Comparison of ENCODE assay signal across 8 cellular contexts in genomic region chr1:119711356-119711803, GRCh38. TPM values are rescaled to one million over a fixed set of nuclear protein-coding genes. Genes with fewer than 3 reads are reported as not detected.
A peak's percentile ranks its signal among the peaks of the same experiment; 100 is the strongest.
DNase-seq lines count a peak whose midpoint lies in the region; ATAC-seq and TF ChIP-seq lines count a peak whose summit lies in the region.
"Not testable (repeated sequence)": the region's sequence is repeated elsewhere in the genome, so short reads cannot be mapped to it uniquely, and the experiment has no call there.

No MANE protein-coding gene starts in this region.

- H3K9me3 ChIP-seq in left lung; osteoblast (ENCODE audit: low read depth, low read length); testis: not testable (repeated sequence)

- H3K4me1 ChIP-seq in left lung (peaks cover 0 to 22% of the 10 kb centered on the region in 2 donors), osteoblast (ENCODE audit: insufficient read depth, low read length) (peaks cover 19% of the 10 kb centered on the region), testis (peaks cover 33% of the 10 kb centered on the region)

- peak overlapping the region; percentile 99 for H3K4me2 ChIP-seq in osteoblast (ENCODE audit: insufficient read depth, low read length)

- intact Hi-C loops in left lung (cut with DNase I); testis (cut with DNase I; ENCODE audit: low total_unique reads): not testable (repeated sequence)

- peaks cover 27% of the 10 kb centered on the region for H3K79me2 ChIP-seq in osteoblast (ENCODE audit: insufficient read depth, low read length)

- in situ Hi-C loops in astrocyte of the cerebellum (cut with HindIII; ENCODE audit: low sequenced_read_pairs) = not testable (repeated sequence)

- ATAC-seq in left lung = not testable (repeated sequence)

- TF ChIP-seq EP300 in Ishikawa (IDR thresholded peaks at IDR 0.05; ENCODE audit: borderline replicate concordance) = not testable (repeated sequence)

- not testable (repeated sequence) for H4K20me1 ChIP-seq in osteoblast (ENCODE audit: insufficient read depth, low read length)

- not testable (repeated sequence) for TF ChIP-seq POLR2A in testis (IDR thresholded peaks at IDR 0.05)

- WGBS in testis, 2 donors = 11 to 14% methylated on average over 9 of the region's 10 CpGs

- H3K4me3 ChIP-seq in astrocyte of the cerebellum (ENCODE audit: low read depth, low read length) = peak overlapping the region; percentile 83
- H3K4me3 ChIP-seq in epithelial cell of proximal tubule (ENCODE audit: low read depth, low read length) = peak overlapping the region; percentile 64
- H3K4me3 ChIP-seq in left lung = peak overlapping the region; percentile 46 to 52
- peak overlapping the region; percentile 90 for H3K4me3 ChIP-seq in osteoblast (ENCODE audit: insufficient read depth, low read length)
- peak overlapping the region; percentile 59 to 65 for H3K4me3 ChIP-seq in testis

- not testable (repeated sequence) for TF ChIP-seq CTCF in C4-2B (conservative IDR thresholded peaks at IDR 0.05); VCaP (conservative IDR thresholded peaks at IDR 0.05); astrocyte of the cerebellum (IDR thresholded peaks at IDR 0.05; ENCODE audit: low read depth, low read length, missing control alignments); epithelial cell of proximal tubule (conservative IDR thresholded peaks at IDR 0.05; ENCODE audit: low read depth, low read length); left lung (IDR thresholded peaks at IDR 0.05); osteoblast (IDR thresholded peaks at IDR 0.05; ENCODE audit: extremely low read depth, low read depth, low read length); testis (IDR thresholded peaks at IDR 0.05)

- H3K27me3 ChIP-seq in left lung (peaks cover 0 to 43% of the 10 kb centered on the region in 2 donors), osteoblast (ENCODE audit: insufficient read depth, low read length) (peaks cover 19% of the 10 kb centered on the region)
- H3K27me3 ChIP-seq in testis = not testable (repeated sequence)

- H3K27ac ChIP-seq in C4-2B = peak overlapping the region; percentile 94
- H3K27ac ChIP-seq in VCaP = peak overlapping the region; percentile 95
- H3K27ac ChIP-seq in left lung; osteoblast (ENCODE audit: low read depth, low read length); testis: not testable (repeated sequence)

- DNase-seq in astrocyte of the cerebellum (ENCODE audit: low read depth); epithelial cell of proximal tubule (ENCODE audit: low read depth); left lung; osteoblast (ENCODE audit: insufficient read length, low spot score, missing footprints); testis: not testable (repeated sequence)

- H2AFZ ChIP-seq in osteoblast (ENCODE audit: low read length) = not testable (repeated sequence)

- H3K36me3 ChIP-seq in left lung; osteoblast (ENCODE audit: insufficient read depth, low read length); testis (ENCODE audit: low read depth, missing control alignments): not testable (repeated sequence)

- not testable (repeated sequence) for TF ChIP-seq RAD21 in Ishikawa (IDR thresholded peaks at IDR 0.05; ENCODE audit: low read depth)

TF ChIP-seq in Ishikawa, 13 proteins besides CTCF, POLR2A, EP300 and RAD21:
- peak; percentile 75; the same call in 1 of the 2 replicates for TF ChIP-seq CEBPB (IDR thresholded peaks at IDR 0.05)

RNA-seq across cellular contexts. Expression of gene PHGDH, which starts 0.4 kb away (rescaled TPM):
- total RNA-seq in epithelial cell of proximal tubule (146 and 204 TPM in 2 replicates), left lung (10 to 100 TPM; 31.9 to 98.3 TPM), osteoblast (184 and 189 TPM in 2 replicates), testis (100 to 1,000 TPM in 1 of 2 donors, 10 to 100 TPM in 1; 85.3 to 161 TPM)
- polyA plus RNA-seq in testis (ENCODE audit: insufficient read depth, low read depth, low replicate concordance) = 131 TPM

RNA-seq across cellular contexts. Expression of gene HMGCS2, which starts 57.3 kb away (rescaled TPM):
- total RNA-seq in epithelial cell of proximal tubule = not detected in 2 replicates
- under 1 TPM in 1 of 2 donors, not detected in 1; 0.26 TPM for total RNA-seq in left lung
- total RNA-seq in osteoblast = not detected in 2 replicates
- 10 to 100 TPM in 1 of 2 donors, 1 to 10 TPM in 1; 2.5 to 43.6 TPM for total RNA-seq in testis
- polyA plus RNA-seq in testis (ENCODE audit: insufficient read depth, low read depth, low replicate concordance) = 93.7 TPM
